9 cellular contexts compared by ENCODE assay signal in genomic region chr21:45001134-45002095, GRCh38.
A peak's percentile ranks its signal among the peaks of the same experiment; 100 is the strongest.
DNase-seq lines count a peak whose midpoint lies in the region; ATAC-seq, FAIRE-seq and TF ChIP-seq lines count a peak whose summit lies in the region.
"Had no signal": no experiment of that assay in that cellular context is flagged by ENCODE, and none has a peak within 500 bp of the region (broad histone marks: within the 10 kb centered on the region; RNA-seq: fewer than 3 reads in every experiment).

No MANE protein-coding gene starts in this region.

- H3K27ac ChIP-seq in WERI-Rb-1: no peak overlapping the region

- ATAC-seq in HG02938 (IDR thresholded peaks at IDR 0.05; ENCODE audit: unreplicated experiment) (no peak), GM21390 (IDR thresholded peaks at IDR 0.05; ENCODE audit: unreplicated experiment) (no peak)

- peak; percentile 42 for FAIRE-seq in RCC 7860 (lab: Jason Lieb, UNC)

- DNase-seq in EH (ENCODE audit: low read depth): peak; percentile 82
- peak; percentile 71 for DNase-seq in RCC 7860 (ENCODE audit: low spot score)
- peak; percentile 13 for DNase-seq in fibroblast of the conjunctiva (ENCODE audit: low read depth)
- DNase-seq in pulmonary artery endothelial cell (ENCODE audit: low read depth, low spot score): peak; percentile 36
- DNase-seq in NCI-H748 (lab: John Stamatoyannopoulos, UW; ENCODE audit: unreplicated experiment): no peak
- no peak for DNase-seq in WERI-Rb-1
- DNase-seq: NCI-H2029 had no signal

- H3K9me3 ChIP-seq in WERI-Rb-1 (ENCODE audit: severe bottlenecking): peaks cover 7% of the 10 kb centered on the region

- TF ChIP-seq CTCF in WERI-Rb-1 (IDR thresholded peaks at IDR 0.05; ENCODE audit: low read depth, low read length): no peak

- H3K36me3 ChIP-seq in WERI-Rb-1: no peaks in the 10 kb centered on the region

- no peaks in the 10 kb centered on the region for H3K27me3 ChIP-seq in WERI-Rb-1 (ENCODE audit: insufficient read depth, low read depth, severe bottlenecking)

- no peak overlapping the region for H3K4me3 ChIP-seq in WERI-Rb-1 (ENCODE audit: low read depth, low read length)

Comparison
In these comparisons a context has a peak if more than half of its experiments do, and no peak if none do; other contexts are left out.
1. DNase-seq: peak in EH (single experiment), RCC 7860 (single experiment), fibroblast of the conjunctiva (single experiment) and pulmonary artery endothelial cell (single experiment); none in NCI-H748 (single experiment) and WERI-Rb-1 (single experiment).